Comparison of ENCODE assay signal across 19 cellular contexts in the genomic region with DNA sequence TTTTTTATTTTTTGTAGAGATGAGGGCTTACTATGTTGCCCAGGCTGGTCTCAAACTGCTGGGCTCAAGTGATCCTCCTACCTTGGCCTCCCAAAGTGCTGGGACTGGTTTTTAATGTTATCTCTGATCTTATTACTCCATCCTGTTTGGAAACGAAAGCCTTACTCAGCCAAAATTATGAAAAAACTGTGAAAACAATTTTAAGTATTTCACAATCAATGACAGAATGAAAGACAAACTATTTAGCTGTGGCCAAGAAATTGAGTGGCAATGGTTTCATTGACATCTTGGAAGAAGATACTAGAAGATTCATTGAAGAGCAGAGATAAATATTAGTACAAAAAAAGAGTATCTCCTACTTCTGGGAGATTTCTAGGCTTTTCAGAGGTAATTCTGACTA.
"Had no signal": no experiment of that assay in that cellular context is flagged by ENCODE, and none has a peak within 500 bp of the region (broad histone marks: within the 10 kb centered on the region; RNA-seq: fewer than 3 reads in every experiment).

No MANE protein-coding gene starts in this region.

- H3K27me3 ChIP-seq: SJCRH30 had no signal

- ATAC-seq: Panc1, Right ventricle myocardium inferior, SK-N-SH treated with all-trans-retinoic acid at 6 μM for 48 hours had no signal

- H3K27ac ChIP-seq: SJCRH30 had no signal

- DNase-seq: KBM-7; MV-4-11; NCI-H1048; NCI-H1105; NCI-H1436 treated with DMSO at 0.1 percent for 48 hours; NCI-H1694; NCI-H187 treated with DMSO at 0.1 percent for 48 hours; NCI-H2029 treated with DMSO at 0.1 percent for 48 hours; NCI-H2171 treated with DMSO at 0.1 percent for 48 hours; NCI-H345; NCI-H446 treated with DMSO at 0.1 percent for 48 hours; NCI-H526; NCI-H82; NK-92 treated with Interleukin-12 subunit alpha and Interleukin-12 subunit beta, amount 100 ng/mL, for 24 hours; SHP77 treated with DMSO at 0.1 percent for 48 hours; SJCRH30 had no signal

- H3K9me3 ChIP-seq: SJCRH30 had no signal

- H3K4me3 ChIP-seq: SJCRH30 had no signal

- H3K4me1 ChIP-seq: SJCRH30 had no signal

- H3K36me3 ChIP-seq: SJCRH30 had no signal
